Comparison of ENCODE assay signal across 1 cellular context in genomic region chr13:43822969-43823368, GRCh38.
TF ChIP-seq lines count a peak whose summit lies in the region.

No MANE protein-coding gene starts in this region.

TF ChIP-seq in GM23338, 12 proteins besides CTCF, POLR2A, EP300 and RAD21 (continued from another document):
- TF ChIP-seq ZNF462 (CRISPR knock-in tag; IDR thresholded peaks at IDR 0.05) (no peak), EZH2phosphoT487 (IDR thresholded peaks at IDR 0.05; ENCODE audit: unreplicated experiment) (no peak), REST (IDR thresholded peaks at IDR 0.05; ENCODE audit: unreplicated experiment) (no peak), CREB1 (CRISPR knock-in tag; IDR thresholded peaks at IDR 0.05; ENCODE audit: low read depth) (no peak), ZNF331 (CRISPR knock-in tag; IDR thresholded peaks at IDR 0.05; ENCODE audit: low read depth) (no peak), STAT1 (IDR thresholded peaks at IDR 0.05; ENCODE audit: unreplicated experiment) (no peak), ZNF114 (CRISPR knock-in tag; IDR thresholded peaks at IDR 0.05) (no peak), JUNB (IDR thresholded peaks at IDR 0.05; ENCODE audit: unreplicated experiment) (no peak), EZH2 (IDR thresholded peaks at IDR 0.05; ENCODE audit: low read depth, unreplicated experiment) (no peak)
TF ChIP-seq in GM23338: peak in this region for 0.
